ENCODE assay signal across 9 cellular contexts in the genomic region with DNA sequence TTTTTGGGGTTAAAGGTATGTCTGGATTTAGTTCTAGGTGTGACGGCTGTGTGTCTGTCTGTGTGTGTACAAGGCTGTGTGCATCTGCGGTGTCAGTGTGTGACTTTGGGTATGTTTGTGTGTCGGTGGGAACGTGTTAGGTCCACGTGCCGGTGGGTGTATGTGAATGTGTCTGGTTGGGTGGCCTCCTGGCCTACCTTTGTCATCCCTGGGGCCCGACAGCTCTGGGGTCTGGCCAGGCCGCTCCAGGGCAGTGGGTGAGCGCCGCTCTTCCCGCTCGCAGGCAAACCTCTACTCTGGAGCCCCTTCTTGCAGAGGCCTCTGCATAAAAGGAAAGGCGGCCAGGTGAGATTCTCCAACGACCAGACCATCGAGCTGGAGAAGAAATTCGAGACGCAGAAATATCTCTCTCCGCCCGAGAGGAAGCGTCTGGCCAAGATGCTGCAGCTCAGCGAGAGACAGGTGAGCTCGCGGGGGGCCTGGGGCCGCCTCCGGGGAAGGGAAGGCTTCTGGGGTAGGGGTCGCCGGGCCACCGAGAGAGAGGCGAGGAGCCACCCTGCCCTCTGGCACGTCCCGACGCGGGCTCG. TPM values are rescaled to one million over a fixed set of nuclear protein-coding genes. Genes with fewer than 3 reads are reported as not detected.
A peak's percentile ranks its signal among the peaks of the same experiment; 100 is the strongest.
DNase-seq lines count a peak whose midpoint lies in the region; ATAC-seq, FAIRE-seq and TF ChIP-seq lines count a peak whose summit lies in the region.
"Had no signal": no experiment of that assay in that cellular context is flagged by ENCODE, and none has a peak within 500 bp of the region (broad histone marks: within the 10 kb centered on the region; RNA-seq: fewer than 3 reads in every experiment).

No MANE protein-coding gene starts in this region.

- ATAC-seq in HG03354 (IDR thresholded peaks at IDR 0.05; ENCODE audit: poor library complexity, severe bottlenecking, unreplicated experiment) (no peak), HG02623 (IDR thresholded peaks at IDR 0.05; ENCODE audit: unreplicated experiment) (no peak)

- TF ChIP-seq CTCF in OCI-LY1 (IDR thresholded peaks at IDR 0.05; ENCODE audit: low read length): no peak
- TF ChIP-seq CTCF in fibroblast of lung (conservative IDR thresholded peaks at IDR 0.05 in 1 of 2, IDR thresholded peaks at IDR 0.05 in 1 of 2; ENCODE audit: low read depth in 1 of 2, low read length in 2 of 2): no peak
- no peak for TF ChIP-seq CTCF in neutrophil (IDR thresholded peaks at IDR 0.05)

- H3K27ac Mint-ChIP-seq in CD4-positive, alpha-beta memory T cell: peak overlapping the region in 2 of 7 donors; percentile 19 to 84

- H3K9me3 ChIP-seq in CD4-positive, alpha-beta memory T cell (ENCODE audit: control insufficient read depth in 1 of 2, low read length in 2 of 2): no peaks in the 10 kb centered on the region
- H3K9me3 ChIP-seq in OCI-LY1 (ENCODE audit: low read length): no peaks in the 10 kb centered on the region
- H3K9me3 ChIP-seq in fibroblast of lung (ENCODE audit: control insufficient read depth, insufficient read depth, low read depth, low read length): no peaks in the 10 kb centered on the region
- H3K9me3 ChIP-seq in neutrophil: no peaks in the 10 kb centered on the region

- no peak for FAIRE-seq in GM19239 (lab: Jason Lieb, UNC)

- H3K4me3 ChIP-seq in CD4-positive, alpha-beta memory T cell (ENCODE audit: low read length in 2 of 2): peak overlapping the region in 1 of 2 donors; percentile 29
- H3K4me3 ChIP-seq in OCI-LY1 (ENCODE audit: low read depth, low read length, poor library complexity, severe bottlenecking) (peak overlapping the region; percentile 60), fibroblast of lung (replicated peaks in 1 of 4; ENCODE audit: control extremely low read depth in 1 of 4, insufficient read depth in 1 of 4, low read depth in 3 of 4, low read length in 4 of 4) (peak overlapping the region; percentile 20 to 28 (median 24)), neutrophil (ENCODE audit: low read depth in 1 of 2, low read length in 1 of 2) (peak overlapping the region; percentile 85 to 100)

- no peaks in the 10 kb centered on the region for H3F3A ChIP-seq in OCI-LY1 (ENCODE audit: insufficient read depth, low read length)

- H2AFZ ChIP-seq in OCI-LY1 (ENCODE audit: low read length): no peak overlapping the region
- H2AFZ ChIP-seq in fibroblast of lung (ENCODE audit: low read length): peak overlapping the region; percentile 10

- peaks cover 32 to 57% of the 10 kb centered on the region in 2 donors for H3K27me3 Mint-ChIP-seq in CD4-positive, alpha-beta memory T cell

- H3K4me3 Mint-ChIP-seq in CD4-positive, alpha-beta memory T cell: peak overlapping the region; percentile 2 to 91 (median 72)

- no peak for DNase-seq in CD4-positive, alpha-beta memory T cell
- DNase-seq in fibroblast of lung (ENCODE audit: low read depth in 2 of 2) (no peak), GM19239 (ENCODE audit: insufficient read length, low spot score) (no peak), NCI-H1436 (lab: John Stamatoyannopoulos, UW) (no peak)
- DNase-seq: DMS153 had no signal

- H3K79me2 ChIP-seq in OCI-LY1 (ENCODE audit: insufficient read depth, low read length) (no peaks in the 10 kb centered on the region), fibroblast of lung (ENCODE audit: control insufficient read depth, insufficient read depth, low read length) (peaks cover 5% of the 10 kb centered on the region)

- intact Hi-C loops in CD4-positive, alpha-beta memory T cell (cut with micrococcal nuclease): loop anchor here (5.0 to 10.0 kb wide), 2 partner anchors 100 to 153 kb away; a partner anchor contains a TSS

- peaks cover 9 to 33% (median 26%) of the 10 kb centered on the region in 4 donors for H3K4me1 Mint-ChIP-seq in CD4-positive, alpha-beta memory T cell

- peaks cover 0 to 5% (median 0%) of the 10 kb centered on the region in 8 donors for H3K9me3 Mint-ChIP-seq in CD4-positive, alpha-beta memory T cell

- CTCF ChIA-PET in CD4-positive, alpha-beta memory T cell (lab: Charles Lee; ENCODE audit: partially characterized antibody): no interaction called here

- peaks cover 0 to 1% of the 10 kb centered on the region in 2 donors for H3K36me3 Mint-ChIP-seq in CD4-positive, alpha-beta memory T cell

- H3K9ac ChIP-seq in OCI-LY1 (ENCODE audit: low read length): no peak overlapping the region
- H3K9ac ChIP-seq in fibroblast of lung (ENCODE audit: insufficient read depth, low read length): no peak overlapping the region

- H3K27me3 ChIP-seq in CD4-positive, alpha-beta memory T cell (ENCODE audit: insufficient read depth, low read length): peaks cover 39% of the 10 kb centered on the region
- H3K27me3 ChIP-seq in OCI-LY1 (ENCODE audit: insufficient read depth, low read length) (no peaks in the 10 kb centered on the region), fibroblast of lung (ENCODE audit: control insufficient read depth, insufficient read depth, low read length) (no peaks in the 10 kb centered on the region), neutrophil (no peaks in the 10 kb centered on the region)

- POLR2A ChIA-PET in CD4-positive, alpha-beta memory T cell (lab: Charles Lee; ENCODE audit: partially characterized antibody): no interaction called here

- H3K4me2 ChIP-seq in OCI-LY1 (ENCODE audit: low read length): peak overlapping the region; percentile 69
- peak overlapping the region; percentile 70 for H3K4me2 ChIP-seq in fibroblast of lung (ENCODE audit: extremely low read depth, insufficient read depth, low read length)

- H3K27ac ChIP-seq in CD4-positive, alpha-beta memory T cell (ENCODE audit: low read depth, low read length): no peak overlapping the region
- H3K27ac ChIP-seq in OCI-LY1 (ENCODE audit: low read depth, low read length, poor library complexity, severe bottlenecking) (no peak overlapping the region), fibroblast of lung (ENCODE audit: insufficient read depth, low read length) (no peak overlapping the region), neutrophil (peak overlapping the region; percentile 95)

- peaks cover 25% of the 10 kb centered on the region for H3K4me1 ChIP-seq in CD4-positive, alpha-beta memory T cell (ENCODE audit: insufficient read depth, low read length)
- H3K4me1 ChIP-seq in OCI-LY1 (ENCODE audit: insufficient read depth, low read length, severe bottlenecking): peaks cover 25% of the 10 kb centered on the region
- peaks cover 3% of the 10 kb centered on the region for H3K4me1 ChIP-seq in fibroblast of lung (ENCODE audit: control insufficient read depth, extremely low read depth, insufficient read depth, low read length)
- peaks cover 55 to 57% of the 10 kb centered on the region in 2 experiments for H3K4me1 ChIP-seq in neutrophil (ENCODE audit: control insufficient read depth in 1 of 2, insufficient read depth in 1 of 2, low read depth in 1 of 2, low read length in 1 of 2)

- no peaks in the 10 kb centered on the region for H3K9me2 ChIP-seq in OCI-LY1 (ENCODE audit: low read depth, low read length)

- H3K36me3 ChIP-seq in CD4-positive, alpha-beta memory T cell (ENCODE audit: insufficient read depth, low read length): no peaks in the 10 kb centered on the region
- H3K36me3 ChIP-seq in OCI-LY1 (ENCODE audit: insufficient read depth, low read length): no peaks in the 10 kb centered on the region
- H3K36me3 ChIP-seq in fibroblast of lung (ENCODE audit: control insufficient read depth, insufficient read depth, low read length): no peaks in the 10 kb centered on the region
- H3K36me3 ChIP-seq in neutrophil: peaks cover 40% of the 10 kb centered on the region

- no peaks in the 10 kb centered on the region for H4K20me1 ChIP-seq in OCI-LY1 (ENCODE audit: insufficient read depth, low read length)
- H4K20me1 ChIP-seq in fibroblast of lung (ENCODE audit: control insufficient read depth, extremely low read depth, insufficient read depth, low read length): no peaks in the 10 kb centered on the region

RNA-seq across cellular contexts. Expression of a gene that starts 2.4 kb away (rescaled TPM):
- under 1 TPM in 1 of 2 experiments, not detected in 1; 0.32 TPM for total RNA-seq in CD4-positive, alpha-beta memory T cell
- 1 to 10 TPM in 1 of 2 donors, under 1 TPM in 1; 0.98 to 1.2 TPM for polyA plus RNA-seq in CD4-positive, alpha-beta memory T cell
- 3.1 and 3.5 TPM in 2 replicates for total RNA-seq in fibroblast of lung
- 2.9 and 13.2 TPM in 2 replicates for polyA plus RNA-seq in fibroblast of lung
- polyA plus RNA-seq in fibroblast of lung (2012): 2.9 and 14.3 TPM in 2 replicates
- 4.2 and 4.4 TPM in 2 replicates for polyA minus RNA-seq in fibroblast of lung (ENCODE audit: low replicate concordance)
